In the genomic region with DNA sequence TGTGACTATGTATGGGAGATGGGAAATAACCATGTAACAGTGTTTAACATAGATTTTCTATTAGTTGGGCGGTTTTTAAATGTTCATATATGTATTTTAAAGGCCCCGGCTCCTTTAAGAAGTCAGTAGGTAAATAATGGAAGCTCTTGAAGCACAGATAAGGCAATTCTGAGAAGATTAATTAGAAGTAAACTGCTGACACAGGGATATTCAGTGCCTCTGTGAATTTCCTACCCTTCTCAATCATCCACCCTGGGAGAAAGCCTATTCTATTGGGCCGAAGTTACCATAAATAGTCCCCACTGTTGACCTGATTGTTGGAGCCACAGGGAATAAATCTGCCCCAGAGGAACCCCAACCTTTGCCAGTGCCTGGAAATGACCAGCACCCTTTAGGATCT, we compare ENCODE assay signal across 32 cellular contexts. TPM values are rescaled to one million over a fixed set of nuclear protein-coding genes. Genes with fewer than 3 reads are reported as not detected.
"Had no signal": no experiment of that assay in that cellular context is flagged by ENCODE, and none has a peak within 500 bp of the region (broad histone marks: within the 10 kb centered on the region; RNA-seq: fewer than 3 reads in every experiment).

No MANE protein-coding gene starts in this region.

- H3K9me3 ChIP-seq: esophagus squamous epithelium, gastrocnemius medialis, heart right ventricle, left lung, lower lobe of right lung, mucosa of descending colon had no signal

- H3K4me1 ChIP-seq: esophagus squamous epithelium, gastrocnemius medialis, heart right ventricle, left lung, lower lobe of right lung had no signal

- ATAC-seq: gastrocnemius medialis, heart right ventricle, left cardiac atrium, left lung, left ventricle myocardium superior, lower lobe of right lung, mucosa of descending colon had no signal

- H3K36me3 ChIP-seq: esophagus squamous epithelium, gastrocnemius medialis, heart right ventricle, left lung, lower lobe of right lung had no signal

- FAIRE-seq: colon, endothelial cell of umbilical vein, islet of Langerhans, keratinocyte had no signal

- H3K4me3 ChIP-seq: coronary artery, dorsolateral prefrontal cortex, esophagus squamous epithelium, gastrocnemius medialis, heart right ventricle, left lung, lower lobe of right lung, mucosa of descending colon had no signal

- H3K27ac ChIP-seq: coronary artery, dorsolateral prefrontal cortex, esophagus squamous epithelium, gastrocnemius medialis, heart right ventricle, left lung, lower lobe of right lung had no signal

- DNase-seq: dermis blood vessel endothelial cell; dorsolateral prefrontal cortex; effector CD4-positive, alpha-beta T cell; effector memory CD4-positive, alpha-beta T cell; esophagus squamous epithelium; foreskin fibroblast; foreskin melanocyte; gastrocnemius medialis; glutamatergic neuron; head of caudate nucleus; heart right ventricle; hippocampal formation; left cardiac atrium; left lung; left ventricle myocardium superior; lower lobe of right lung; mesenchymal stem cell; mucosa of descending colon had no signal

RNA-seq across cellular contexts. Expression of gene SIX3, which starts 56.8 kb away (rescaled TPM):
- total RNA-seq: dermis blood vessel endothelial cell, endothelial cell of umbilical vein, epithelial cell of proximal tubule, esophagus squamous epithelium, gastrocnemius medialis, glomerular endothelial cell, heart right ventricle, kidney epithelial cell, left cardiac atrium, left lung, left ventricle myocardium superior, lower leg skin, lower lobe of right lung, lung microvascular endothelial cell, mesenteric fat pad, mesothelial cell of epicardium, mucosa of descending colon, myocyte had no signal
- polyA plus RNA-seq: endothelial cell of umbilical vein, esophagus, heart right ventricle, keratinocyte had no signal
